ENCODE assay signal across 8 cellular contexts in the genomic region with DNA sequence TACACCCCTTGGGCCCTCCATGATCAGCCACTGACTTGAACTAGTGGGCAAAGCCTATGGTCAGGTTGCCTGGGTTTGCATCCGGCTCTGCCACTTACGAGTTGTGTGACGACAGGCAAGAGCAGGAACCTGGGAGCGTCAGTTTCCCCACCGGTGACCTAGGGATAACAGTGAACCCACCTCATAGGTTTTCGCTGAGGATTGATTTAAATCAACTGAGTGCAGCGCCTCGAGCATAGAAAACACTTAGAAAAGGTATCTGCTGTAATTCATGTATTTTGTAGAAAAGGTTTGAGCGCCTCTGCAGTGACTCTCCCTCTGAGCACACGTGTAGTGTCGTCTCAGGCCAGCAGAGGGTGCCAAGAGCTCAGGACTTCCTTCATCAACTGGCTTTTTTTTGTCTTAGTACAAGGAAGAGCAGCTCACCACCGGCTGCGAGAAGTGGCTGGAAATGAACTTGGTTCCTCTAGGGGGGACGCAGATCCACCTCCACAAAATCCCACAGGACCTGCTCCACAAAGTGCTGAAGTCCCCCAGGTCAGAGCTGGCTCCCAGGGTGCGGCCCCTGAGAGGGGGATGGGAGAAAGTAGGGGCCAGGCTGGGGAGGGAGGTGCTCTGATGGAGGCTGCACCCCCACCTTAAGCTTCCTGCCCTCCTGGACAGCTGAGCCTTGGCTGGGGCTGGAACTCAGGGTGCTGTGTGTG. TPM values are rescaled to one million over a fixed set of nuclear protein-coding genes. Genes with fewer than 3 reads are reported as not detected.
DNase-seq lines count a peak whose midpoint lies in the region; ATAC-seq, FAIRE-seq and TF ChIP-seq lines count a peak whose summit lies in the region.

No MANE protein-coding gene starts in this region.

- BruUV-seq in HepG2 (replicated peaks; lab: Mats Ljungman, UMichigan), result no TSS peak

- intact Hi-C loops in activated CD4-positive, alpha-beta T cell treated with anti-CD3 and anti-CD28 coated beads, Interleukin-2, amount 10 ng/mL, durations not matched to agents 24 days and 14 days (cut with micrococcal nuclease), result loop anchor here (1.0 to 2.0 kb wide), 3 partner anchors 44 to 267 kb away; no protein-coding TSS in a partner anchor
- intact Hi-C loops in HepG2 (cut with micrococcal nuclease; ENCODE audit: unreplicated experiment), result loop anchor here (1.0 to 5.0 kb wide), 5 partner anchors 44 to 269 kb away; partner anchors contain the start of gene PLEKHA1

- H3K36me3 ChIP-seq in HepG2 (replicated peaks in 1 of 2; ENCODE audit: control insufficient read depth in 1 of 2, insufficient read depth in 2 of 2, low read length in 2 of 2), result no peaks in the 10 kb centered on the region

- TF ChIP-seq POLR2A in HepG2 (IDR thresholded peaks at IDR 0.05; ENCODE audit: insufficient read depth in 1 of 2, low read depth in 2 of 2, low read length in 2 of 2), result no peak

- peak overlapping the region; percentile 97 for H3K4me2 ChIP-seq in HepG2 (ENCODE audit: low read depth, low read length)

- H3K27me3 ChIP-seq in HepG2 (ENCODE audit: control insufficient read depth in 1 of 2, insufficient read depth in 2 of 2, low read length in 2 of 2), result peaks cover 0 to 26% of the 10 kb centered on the region in 2 experiments; a peak in 2 of 5 replicates

- peak; percentile 86 for FAIRE-seq in HepG2 (lab: Jason Lieb, UNC)

- H2AFZ ChIP-seq in HepG2 (ENCODE audit: low read length), result peak overlapping the region; percentile 85

- H3K9ac ChIP-seq in HepG2 (ENCODE audit: insufficient read depth, low read depth, low read length), result peak overlapping the region; percentile 59

- TF ChIP-seq CTCF in GM12874 (IDR thresholded peaks at IDR 0.05; ENCODE audit: insufficient read depth, low read depth, low read length) (peak; percentile 84), coronary artery (IDR thresholded peaks at IDR 0.05) (peak; percentile 73), HepG2 (CRISPR knock-in tag; IDR thresholded peaks at IDR 0.05) (peak; percentile 96)

- H3K79me2 ChIP-seq in HepG2 (ENCODE audit: insufficient read depth, low read length), result no peaks in the 10 kb centered on the region

- CTCF ChIA-PET in HepG2 (lab: Yijun Ruan, JAX; ENCODE audit: low intra/inter-chr PET ratio, low total read pairs), result interaction anchor here (0.8 to 2.7 kb wide), 8 partner anchors 10 to 267 kb away, joined by 3 to 48 read pairs (median 3); no protein-coding TSS in a partner anchor

- DNase-seq in NCI-H345 (lab: John Stamatoyannopoulos, UW) (peak; percentile 52), coronary artery (ENCODE audit: low spot score) (peak; percentile 77), HepG2 (ENCODE audit: low spot score) (peak; percentile 74)
- peak; percentile 87 for DNase-seq in activated CD4-positive, alpha-beta T cell treated with anti-CD3 and anti-CD28 coated beads, Interleukin-2, amount 10 ng/mL, durations not matched to agents 24 days and 14 days
- peak; percentile 66 for DNase-seq in stimulated activated CD4-positive, alpha-beta T cell treated with anti-CD3 and anti-CD28 coated beads, Interleukin-4, amount 100 ng/mL, for 24 hours

- H3K4me1 Mint-ChIP-seq in activated CD4-positive, alpha-beta T cell treated with anti-CD3 and anti-CD28 coated beads, Interleukin-2, amount 10 ng/mL, durations not matched to agents 24 days and 14 days, result peaks cover 8% of the 10 kb centered on the region

- no peaks in the 10 kb centered on the region for H3K36me3 Mint-ChIP-seq in activated CD4-positive, alpha-beta T cell treated with anti-CD3 and anti-CD28 coated beads, Interleukin-2, amount 10 ng/mL, durations not matched to agents 24 days and 14 days (ENCODE audit: low read depth)

- in situ Hi-C loops in HepG2 (cut with HindIII; ENCODE audit: extremely low pct_ligation_motif_present, low pct_unique_long_range_greater_than_20kb), result loop anchor here (5.0 to 10.0 kb wide), 3 partner anchors 44 to 406 kb away; no protein-coding TSS in a partner anchor

- no peaks in the 10 kb centered on the region for H3K9me3 ChIP-seq in HepG2 (ENCODE audit: low read length)

- H3K27ac Mint-ChIP-seq in activated CD4-positive, alpha-beta T cell treated with anti-CD3 and anti-CD28 coated beads, Interleukin-2, amount 10 ng/mL, durations not matched to agents 24 days and 14 days, result peak overlapping the region; percentile 18

- H3K4me3 Mint-ChIP-seq in activated CD4-positive, alpha-beta T cell treated with anti-CD3 and anti-CD28 coated beads, Interleukin-2, amount 10 ng/mL, durations not matched to agents 24 days and 14 days, result no peak overlapping the region

- no peaks in the 10 kb centered on the region for H3K9me3 Mint-ChIP-seq in activated CD4-positive, alpha-beta T cell treated with anti-CD3 and anti-CD28 coated beads, Interleukin-2, amount 10 ng/mL, durations not matched to agents 24 days and 14 days

- H3K4me3 ChIP-seq in coronary artery (peak overlapping the region; percentile 55), HepG2 (replicated peaks in 1 of 3; ENCODE audit: insufficient read depth in 1 of 3, low read depth in 2 of 3, low read length in 3 of 3) (peak overlapping the region; percentile 29 to 64 (median 31); a peak in 5 of 6 replicates)

- H3K27ac ChIP-seq in coronary artery (no peak overlapping the region), HepG2 (ENCODE audit: extremely low read length, insufficient read depth, low read length) (peak overlapping the region; percentile 32)

- TF ChIP-seq EP300 in HepG2 (IDR thresholded peaks at IDR 0.05; ENCODE audit: low read depth in 2 of 2, low read length in 2 of 2) (no peak), HepG2 (CRISPR knock-in tag; IDR thresholded peaks at IDR 0.05; ENCODE audit: borderline replicate concordance) (no peak)

- peaks cover 69% of the 10 kb centered on the region for H3K4me1 ChIP-seq in HepG2 (ENCODE audit: insufficient read depth, low read length)

- POLR2A ChIA-PET in HepG2 (lab: Yijun Ruan, JAX), result interaction anchor here (0.6 to 2.1 kb wide), 10 partner anchors 11 to 267 kb away, joined by 3 to 49 read pairs (median 4); partner anchors contain the start of gene PLEKHA1

- peak; percentile 69 for ATAC-seq in HG03097 (IDR thresholded peaks at IDR 0.05; ENCODE audit: low FRiP score, unreplicated experiment)
- peak; percentile 91 for ATAC-seq in HepG2
- ATAC-seq in HG03280 (IDR thresholded peaks at IDR 0.05; ENCODE audit: unreplicated experiment), result no peak

- peak; percentile 97 for TF ChIP-seq RAD21 in HepG2 (CRISPR knock-in tag; IDR thresholded peaks at IDR 0.05)

- WGBS in HepG2 (ENCODE audit: low lambda C conversion rate), result 2% methylated on average over 11 of the region's 15 CpGs

- H3K27me3 Mint-ChIP-seq in activated CD4-positive, alpha-beta T cell treated with anti-CD3 and anti-CD28 coated beads, Interleukin-2, amount 10 ng/mL, durations not matched to agents 24 days and 14 days, result peaks cover 4% of the 10 kb centered on the region

- no peaks in the 10 kb centered on the region for H4K20me1 ChIP-seq in HepG2 (ENCODE audit: insufficient read depth, low read length)

TF ChIP-seq in HepG2, 621 proteins besides CTCF, POLR2A, EP300 and RAD21 (continues in another document):
- no peak for TF ChIP-seq ZNF547 (CRISPR knock-in tag; IDR thresholded peaks at IDR 0.05)
- no peak for TF ChIP-seq NFIC (IDR thresholded peaks at IDR 0.05; ENCODE audit: low read length)
- no peak for TF ChIP-seq ZNF496 (CRISPR knock-in tag; IDR thresholded peaks at IDR 0.05; ENCODE audit: insufficient replicate concordance)
- TF ChIP-seq MIER3 (CRISPR knock-in tag; IDR thresholded peaks at IDR 0.05; ENCODE audit: borderline replicate concordance), result 0 out of 2 replicates have a peak, but pooled peaks have one; percentile 34
- no peak for TF ChIP-seq FOXO1 (CRISPR knock-in tag; IDR thresholded peaks at IDR 0.05)
- no peak for TF ChIP-seq HDAC6 (IDR thresholded peaks at IDR 0.05; ENCODE audit: low read depth, low read length)
- no peak for TF ChIP-seq ZNF557 (CRISPR knock-in tag; IDR thresholded peaks at IDR 0.05)

RNA-seq across cellular contexts. Expression of gene BTBD16, which starts 27.7 kb away (rescaled TPM):
- total RNA-seq in activated CD4-positive, alpha-beta T cell treated with anti-CD3 and anti-CD28 coated beads, Interleukin-2, amount 10 ng/mL, durations not matched to agents 24 days and 14 days, result not detected in 2 replicates
- total RNA-seq in HepG2 (2016; rRNA removed; fragmentation: Illumina TruSeq; extraction: Trizol), result 3.6 and 5.0 TPM in 2 replicates
- 7.2 and 7.4 TPM in 2 replicates for total RNA-seq in HepG2 (2016; cell fraction: cytosol; rRNA removed; fragmentation: Illumina TruSeq; extraction: Trizol; ENCODE audit: low read depth)
- total RNA-seq in HepG2 (2016; cell fraction: insoluble cytoplasmic fraction; rRNA removed; fragmentation: Illumina TruSeq; extraction: Trizol), result 4.0 and 4.7 TPM in 2 replicates
- total RNA-seq in HepG2 (2016; cell fraction: membrane; rRNA removed; fragmentation: Illumina TruSeq; extraction: Trizol), result 7.3 and 8.5 TPM in 2 replicates
- total RNA-seq in HepG2 (2016; cell fraction: nucleus; rRNA removed; fragmentation: Illumina TruSeq; extraction: Trizol), result 3.1 and 3.4 TPM in 2 replicates
- polyA plus RNA-seq in HepG2 (2011; rRNA removed), result 8.0 and 11.9 TPM in 2 replicates
- polyA plus RNA-seq in HepG2 (2011; cell fraction: cytosol; rRNA removed), result 8.3 and 9.7 TPM in 2 replicates
- 5.4 and 5.5 TPM in 2 replicates for polyA plus RNA-seq in HepG2 (2011; cell fraction: nucleus; rRNA removed)
- 7.8 and 9.0 TPM in 2 replicates for polyA plus RNA-seq in HepG2 (2012)
- 13.5 and 16.1 TPM in 2 replicates for polyA plus RNA-seq in HepG2 (2016; cell fraction: cytosol; fragmentation: Illumina TruSeq; extraction: Trizol; ENCODE audit: low read depth)
- polyA plus RNA-seq in HepG2 (2016; cell fraction: insoluble cytoplasmic fraction; fragmentation: Illumina TruSeq; extraction: Trizol; ENCODE audit: low read depth), result 10.5 and 11.7 TPM in 2 replicates
- polyA plus RNA-seq in HepG2 (2016; cell fraction: membrane; fragmentation: Illumina TruSeq; extraction: Trizol; ENCODE audit: low read depth), result 14.2 and 14.7 TPM in 2 replicates
- polyA plus RNA-seq in HepG2 (2016; cell fraction: nucleus; fragmentation: Illumina TruSeq; extraction: Trizol; ENCODE audit: insufficient read depth, low read depth), result 6.5 and 6.6 TPM in 2 replicates
- 0.44 and 32.3 TPM in 2 replicates for polyA minus RNA-seq in HepG2 (2011; rRNA and poly(A)+ RNA removed; ENCODE audit: low replicate concordance)
- polyA minus RNA-seq in HepG2 (2011; cell fraction: cytosol; rRNA and poly(A)+ RNA removed), result 2.9 and 6.7 TPM in 2 replicates
- polyA minus RNA-seq in HepG2 (2011; cell fraction: nucleus; rRNA and poly(A)+ RNA removed), result 8.0 and 8.9 TPM in 2 replicates
